Comparison of ENCODE assay signal across 1 cellular context in genomic region chr14:54353694-54354093, GRCh38.
TF ChIP-seq lines count a peak whose summit lies in the region.

No MANE protein-coding gene starts in this region.

TF ChIP-seq in K562, 482 proteins besides CTCF, POLR2A, EP300 and RAD21:
- TF ChIP-seq SAP30 (IDR thresholded peaks at IDR 0.05; ENCODE audit: borderline replicate concordance, insufficient read depth, low read depth, low read length, poor library complexity, severe bottlenecking) (no peak), NFIC (IDR thresholded peaks at IDR 0.05) (peak; percentile 61), KDM5B (IDR thresholded peaks at IDR 0.05; ENCODE audit: insufficient replicate concordance, low read depth, low read length) (no peak)
